Comparison of ENCODE assay signal across 8 cellular contexts in genomic region chr20:62921119-62921687, GRCh38.
DNase-seq lines count a peak whose midpoint lies in the region; ATAC-seq and TF ChIP-seq lines count a peak whose summit lies in the region.

No MANE protein-coding gene starts in this region.

- no peak for ATAC-seq in HG02798 (IDR thresholded peaks at IDR 0.05; ENCODE audit: poor library complexity, unreplicated experiment)
- no peak for ATAC-seq in GM18909 (IDR thresholded peaks at IDR 0.05; ENCODE audit: poor library complexity, unreplicated experiment)

- peaks cover 89% of the 10 kb centered on the region for H4K20me1 ChIP-seq in KMS-11 (ENCODE audit: insufficient read depth)

- peaks cover 97% of the 10 kb centered on the region for H3K79me2 ChIP-seq in KMS-11 (ENCODE audit: insufficient read depth, low read depth)

- H3K4me3 ChIP-seq in KMS-11 (IDR thresholded peaks at IDR 0.05; ENCODE audit: insufficient read depth, low read depth, low read length) (no peak overlapping the region), adipocyte (ENCODE audit: low read length) (no peak overlapping the region)

- peak; percentile 24 for DNase-seq in DMS53 treated with DMSO at 0.1 percent for 48 hours (lab: John Stamatoyannopoulos, UW; ENCODE audit: unreplicated experiment)
- DNase-seq in SW 1271 (lab: John Stamatoyannopoulos, UW): peak; percentile 67 to 84
- peak; percentile 74 for DNase-seq in adipocyte (ENCODE audit: low read depth)
- peak; percentile 57 for DNase-seq in hepatic stellate cell (ENCODE audit: low spot score)
- peak; percentile 77 for DNase-seq in stimulated activated CD4-positive, alpha-beta T cell treated with anti-CD3 and anti-CD28 coated beads, Interleukin-4, amount 100 ng/mL, for 24 hours

- no peaks in the 10 kb centered on the region for H3K36me3 ChIP-seq in KMS-11 (ENCODE audit: insufficient read depth)
- no peaks in the 10 kb centered on the region for H3K36me3 ChIP-seq in adipocyte (ENCODE audit: control insufficient read depth, insufficient read depth, low read length, severe bottlenecking)

- H3K27me3 ChIP-seq in KMS-11 (ENCODE audit: insufficient read depth, low read depth) (no peaks in the 10 kb centered on the region; the same call in 1 of the 2 replicates), adipocyte (replicated peaks; ENCODE audit: control insufficient read depth, insufficient read depth, low read length) (no peaks in the 10 kb centered on the region)

- no peak overlapping the region for H3K27ac ChIP-seq in KMS-11

- H3K9ac ChIP-seq in KMS-11: no peak overlapping the region
- no peak overlapping the region for H3K9ac ChIP-seq in adipocyte (ENCODE audit: low read length)

- H3K4me2 ChIP-seq in KMS-11: 0 out of 2 replicates have a peak overlapping the region, but pooled peaks have one; percentile 14

- TF ChIP-seq CTCF in KMS-11 (conservative IDR thresholded peaks at IDR 0.05; ENCODE audit: low read depth, low read length): peak; percentile 61

- H2AFZ ChIP-seq in KMS-11 (ENCODE audit: low read depth): no peak overlapping the region

- H3K4me1 ChIP-seq in KMS-11 (ENCODE audit: low read depth, poor library complexity, severe bottlenecking) (peaks cover 89% of the 10 kb centered on the region), adipocyte (ENCODE audit: control insufficient read depth, insufficient read depth, low read length) (peaks cover 69% of the 10 kb centered on the region)

- H3K9me3 ChIP-seq in adipocyte (ENCODE audit: control insufficient read depth, low read length): no peaks in the 10 kb centered on the region

Comparison
In these comparisons a context has a peak if more than half of its experiments do, and no peak if none do; other contexts are left out.
1. DNase-seq: peak in every context shown above with its lines; median percentile 77 in stimulated activated CD4-positive, alpha-beta T cell treated with anti-CD3 and anti-CD28 coated beads, Interleukin-4, amount 100 ng/mL, for 24 hours; 76 in SW 1271; 74 in adipocyte; 57 in hepatic stellate cell; 24 in DMS53 treated with DMSO at 0.1 percent for 48 hours.